18 cellular contexts compared by ENCODE assay signal in the genomic region with DNA sequence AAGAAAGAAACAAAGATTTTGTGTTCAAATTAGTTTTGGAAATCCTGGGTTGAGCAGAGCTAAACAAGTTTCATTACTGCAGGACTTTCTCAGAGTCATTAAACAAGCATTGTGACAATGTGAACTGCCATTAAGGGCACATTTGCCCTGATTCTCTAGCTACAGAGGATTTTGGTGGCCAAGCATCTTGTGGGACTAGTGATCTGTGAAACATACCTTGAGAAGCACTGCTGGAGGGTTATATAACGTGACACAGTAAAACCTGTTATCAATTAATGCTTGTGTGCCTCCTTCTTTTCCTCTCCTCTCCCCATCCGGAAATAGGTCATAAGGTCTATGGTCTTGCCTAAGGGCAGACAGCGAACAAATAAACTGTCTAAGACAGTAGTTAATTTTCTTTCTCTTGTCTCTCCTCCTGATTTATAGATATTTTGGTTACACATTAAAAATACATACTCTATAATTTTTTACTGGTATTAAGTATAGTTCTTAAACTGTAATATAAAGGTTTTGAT.
DNase-seq lines count a peak whose midpoint lies in the region; ATAC-seq and TF ChIP-seq lines count a peak whose summit lies in the region.
"Had no signal": no experiment of that assay in that cellular context is flagged by ENCODE, and none has a peak within 500 bp of the region (broad histone marks: within the 10 kb centered on the region; RNA-seq: fewer than 3 reads in every experiment).

No MANE protein-coding gene starts in this region.

- H3K9me3 ChIP-seq in aorta (ENCODE audit: control insufficient read depth, low read length): no peaks in the 10 kb centered on the region
- H3K9me3 ChIP-seq: Peyer's patch had no signal

- H3K4me3 ChIP-seq in aorta (ENCODE audit: low read length in 2 of 2): no peak overlapping the region
- H3K4me3 ChIP-seq: Peyer's patch had no signal

- no peaks in the 10 kb centered on the region for H3K27me3 ChIP-seq in aorta (ENCODE audit: control insufficient read depth in 1 of 2, insufficient read depth in 2 of 2, low read length in 1 of 2)
- H3K27me3 ChIP-seq: Peyer's patch had no signal

- H3K4me1 Mint-ChIP-seq in CD14-positive monocyte: no peaks in the 10 kb centered on the region
- H3K4me1 Mint-ChIP-seq: B cell had no signal

- no peaks in the 10 kb centered on the region for H3K36me3 Mint-ChIP-seq in CD14-positive monocyte

- H3K9me3 Mint-ChIP-seq in CD14-positive monocyte: peaks cover 0 to 7% (median 3%) of the 10 kb centered on the region in 7 donors
- H3K9me3 Mint-ChIP-seq: CD4-positive, alpha-beta T cell; T-helper 1 cell treated with Interleukin-12 subunit alpha and Interleukin-12 subunit beta and Interleukin-4 antibody, amounts not matched to agents 30 μg/mL and 1 μg/mL, for 36 hours had no signal

- no peak overlapping the region for H3K27ac Mint-ChIP-seq in CD14-positive monocyte
- H3K27ac Mint-ChIP-seq: B cell; CD4-positive, alpha-beta T cell; T-helper 1 cell treated with Interleukin-12 subunit alpha and Interleukin-12 subunit beta and Interleukin-4 antibody, amounts not matched to agents 30 μg/mL and 1 μg/mL, for 36 hours had no signal

- no peaks in the 10 kb centered on the region for H3K4me1 ChIP-seq in aorta (ENCODE audit: control insufficient read depth in 1 of 2, insufficient read depth in 2 of 2, low read length in 2 of 2)
- H3K4me1 ChIP-seq: Peyer's patch had no signal

- no peak overlapping the region for H3K27ac ChIP-seq in aorta (ENCODE audit: low read depth in 1 of 2, low read length in 2 of 2)
- H3K27ac ChIP-seq: 22Rv1, Peyer's patch had no signal

- ATAC-seq in aorta (ENCODE audit: low FRiP score): no peak

- DNase-seq in NCI-H1417 (lab: John Stamatoyannopoulos, UW) (peak in 2 of 3 experiments; percentile 19 to 77), NCI-H1417 treated with DMSO at 0.1 percent for 48 hours (lab: John Stamatoyannopoulos, UW) (no peak), M059J (ENCODE audit: low read depth) (peak; percentile 41), cerebellar cortex (ENCODE audit: low spot score) (peak; percentile 89), putamen (ENCODE audit: low spot score) (peak; percentile 16), activated gamma-delta T cell treated with Interleukin-2 at 50 U/mL for 16 hours (no peak), CD14-positive monocyte (ENCODE audit: low spot score) (no peak), aorta (no peak)
- DNase-seq: Calu3; CD4-positive, alpha-beta T cell; DMS53; NCI-H2029; NCI-H510A; Peyer's patch; Right ventricle myocardium superior had no signal

- intact Hi-C loops in CD14-positive monocyte (cut with micrococcal nuclease) (no loop called here), aorta (cut with DNase I) (no loop called here)

- H3K27me3 Mint-ChIP-seq in CD14-positive monocyte (ENCODE audit: low read depth in 3 of 3): no peaks in the 10 kb centered on the region
- H3K27me3 Mint-ChIP-seq: B cell; CD4-positive, alpha-beta T cell had no signal

- H3K36me3 ChIP-seq in aorta (ENCODE audit: control insufficient read depth in 1 of 2, insufficient read depth in 2 of 2, low read length in 1 of 2): no peaks in the 10 kb centered on the region
- H3K36me3 ChIP-seq: Peyer's patch had no signal

- no peak overlapping the region for H3K4me3 Mint-ChIP-seq in CD14-positive monocyte
- H3K4me3 Mint-ChIP-seq: B cell; CD4-positive, alpha-beta T cell; T-helper 1 cell treated with Interleukin-12 subunit alpha and Interleukin-12 subunit beta and Interleukin-4 antibody, amounts not matched to agents 30 μg/mL and 1 μg/mL, for 36 hours had no signal

- TF ChIP-seq CTCF in CD14-positive monocyte (IDR thresholded peaks at IDR 0.05): no peak

- WGBS in aorta, 2 donors: 92% methylated on average over 3 of the region's 3 CpGs

Comparison
In these comparisons a context has a peak if more than half of its experiments do, and no peak if none do; other contexts are left out.
1. DNase-seq: peak in NCI-H1417 (2 of 3), M059J (single experiment), cerebellar cortex (single experiment) and putamen (single experiment); none in NCI-H1417 treated with DMSO at 0.1 percent for 48 hours (single experiment), activated gamma-delta T cell treated with Interleukin-2 at 50 U/mL for 16 hours (single experiment), CD14-positive monocyte (single experiment) and aorta (0 of 2).